8 cellular contexts compared by ENCODE assay signal in genomic region chr5:112921833-112922817, GRCh38. TPM values are rescaled to one million over a fixed set of nuclear protein-coding genes. Genes with fewer than 3 reads are reported as not detected.
DNase-seq lines count a peak whose midpoint lies in the region; ATAC-seq lines count a peak whose summit lies in the region.

REEP5 (minus strand) TSS chr5:112922227; CDS start chr5:112922190, 37 bp downstream.

- H3K4me3 ChIP-seq in CD4-positive, CD25-positive, alpha-beta regulatory T cell (ENCODE audit: low read depth, low read length): peak within 1 kb of the TSS; percentile 87

- H3K27ac ChIP-seq in CD4-positive, CD25-positive, alpha-beta regulatory T cell (ENCODE audit: insufficient read depth, low read length, poor library complexity, severe bottlenecking): peak within 1 kb of the TSS; percentile 83

- ATAC-seq in CD4-positive, CD25-positive, alpha-beta regulatory T cell (ENCODE audit: low read depth in 2 of 2): peak; percentile 84 to 87
- ATAC-seq in GM19395 (IDR thresholded peaks at IDR 0.05; ENCODE audit: unreplicated experiment) (peak; percentile 59), HG03565 (IDR thresholded peaks at IDR 0.05; ENCODE audit: unreplicated experiment) (peak; percentile 56)

- no peaks in the 10 kb centered on the region for H3K27me3 Mint-ChIP-seq in CD4-positive, CD25-positive, alpha-beta regulatory T cell

- H3K27me3 ChIP-seq in CD4-positive, CD25-positive, alpha-beta regulatory T cell (ENCODE audit: control insufficient read depth, insufficient read depth, low read length): no peaks in the 10 kb centered on the region

- DNase-seq in CD4-positive, CD25-positive, alpha-beta regulatory T cell: peak; percentile 77 to 91 (median 85)
- DNase-seq in NCI-H82 treated with DMSO at 0.1 percent for 48 hours (lab: John Stamatoyannopoulos, UW; ENCODE audit: unreplicated experiment) (peak; percentile 59), medulla oblongata (ENCODE audit: extremely low spot score) (peak; percentile 87)
- DNase-seq in activated CD8-positive, alpha-beta memory T cell treated with anti-CD3 and anti-CD28 coated beads for 1 hour (ENCODE audit: extremely low read depth in 1 of 2, low read depth in 1 of 2): peak; percentile 48 to 80
- peak; percentile 70 for DNase-seq in effector CD4-positive, alpha-beta T cell
- peak; percentile 57 for DNase-seq in stimulated activated CD8-positive, alpha-beta memory T cell treated with anti-CD3 and anti-CD28 coated beads, Interleukin-12 subunit alpha, Interleukin-12 subunit beta, amount 100 ng/mL, for 24 hours (ENCODE audit: extremely low read depth)

- peaks cover 58% of the 10 kb centered on the region for H3K4me1 ChIP-seq in CD4-positive, CD25-positive, alpha-beta regulatory T cell (ENCODE audit: control insufficient read depth, insufficient read depth, low read length, poor library complexity, severe bottlenecking)

- peaks cover 32 to 73% (median 56%) of the 10 kb centered on the region in 4 donors for H3K4me1 Mint-ChIP-seq in CD4-positive, CD25-positive, alpha-beta regulatory T cell

- H3K9me3 Mint-ChIP-seq in CD4-positive, CD25-positive, alpha-beta regulatory T cell: no peaks in the 10 kb centered on the region

- no peaks in the 10 kb centered on the region for H3K9me3 ChIP-seq in CD4-positive, CD25-positive, alpha-beta regulatory T cell (ENCODE audit: control insufficient read depth in 2 of 2, low read length in 2 of 2)

- peak within 1 kb of the TSS; percentile 89 to 100 (median 97) for H3K27ac Mint-ChIP-seq in CD4-positive, CD25-positive, alpha-beta regulatory T cell

- H3K36me3 Mint-ChIP-seq in CD4-positive, CD25-positive, alpha-beta regulatory T cell: peaks cover 16% of the 10 kb centered on the region

- H3K4me3 Mint-ChIP-seq in CD4-positive, CD25-positive, alpha-beta regulatory T cell: peak within 1 kb of the TSS; percentile 83 to 95 (median 90)

- peaks cover 6% of the 10 kb centered on the region for H3K36me3 ChIP-seq in CD4-positive, CD25-positive, alpha-beta regulatory T cell (ENCODE audit: control insufficient read depth, insufficient read depth, low read length)

RNA-seq across cellular contexts. Expression of gene REEP5, which starts in this region (rescaled TPM):
- 45.6 TPM for total RNA-seq in CD4-positive, CD25-positive, alpha-beta regulatory T cell
- polyA plus RNA-seq in CD4-positive, CD25-positive, alpha-beta regulatory T cell: 100 to 1,000 TPM in 1 of 4 donors, 10 to 100 TPM in 3; 76.7 to 170 (median 83.7) TPM

Comparison
In these comparisons a context has a peak if more than half of its experiments do, and no peak if none do; other contexts are left out.
1. Peak in every context shown above with its lines: DNase-seq, ATAC-seq, H3K4me3 ChIP-seq and H3K27ac ChIP-seq.